8 cellular contexts compared by ENCODE assay signal in the genomic region with DNA sequence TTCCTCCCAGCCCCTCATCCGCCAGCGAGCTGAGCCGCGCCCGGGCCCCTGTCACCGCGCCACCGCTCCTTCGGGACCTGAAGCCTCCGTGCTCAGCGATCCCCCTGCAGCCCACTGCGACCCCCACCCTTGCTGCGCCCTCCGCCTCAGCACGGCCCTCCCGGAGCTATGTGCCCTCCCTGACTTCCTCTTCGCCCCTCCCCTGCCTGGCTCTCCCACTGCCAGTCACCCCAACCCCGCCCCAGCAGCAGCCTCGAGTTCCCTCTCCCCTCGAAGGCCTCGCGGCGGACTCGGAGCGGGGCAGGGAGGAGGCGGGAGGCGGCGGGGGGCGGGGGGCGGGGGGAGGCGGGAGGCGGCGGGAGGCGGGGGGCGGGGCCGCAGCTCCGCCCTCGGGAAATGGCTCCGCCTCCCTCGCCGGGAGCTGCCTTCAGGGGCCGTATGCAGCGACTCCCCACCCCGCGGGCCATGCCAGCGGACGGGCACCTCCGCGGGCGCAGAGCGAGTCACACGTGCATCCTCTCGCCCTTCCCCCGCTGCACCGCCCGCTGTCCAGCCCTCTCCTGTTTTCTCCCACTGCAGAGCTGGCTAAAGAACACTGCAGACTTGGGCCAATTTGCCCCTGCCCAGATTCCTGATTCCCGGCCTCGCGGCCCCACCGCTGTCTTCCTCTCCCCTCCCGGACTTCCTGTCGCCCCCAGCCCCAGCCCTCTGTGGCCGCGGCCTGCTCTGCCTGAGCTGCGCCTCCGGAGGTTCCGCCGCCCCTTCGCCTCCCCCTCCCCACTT. TPM values are rescaled to one million over a fixed set of nuclear protein-coding genes. Genes with fewer than 3 reads are reported as not detected.
DNase-seq lines count a peak whose midpoint lies in the region; ATAC-seq, FAIRE-seq and TF ChIP-seq lines count a peak whose summit lies in the region.

No MANE protein-coding gene starts in this region.

- H3K36me3 Mint-ChIP-seq in activated naive CD8-positive, alpha-beta T cell treated with anti-CD3 and anti-CD28 coated beads, Interleukin-2, amount 50 U/mL, for 24 hours (ENCODE audit: low read depth): no peaks in the 10 kb centered on the region

- H3K9me3 ChIP-seq in heart left ventricle (no peaks in the 10 kb centered on the region), tibial nerve (no peaks in the 10 kb centered on the region)

- TF ChIP-seq EP300 in tibial nerve (IDR thresholded peaks at IDR 0.05): peak; percentile 68 to 98

- H3K36me3 ChIP-seq in heart left ventricle: no peaks in the 10 kb centered on the region
- no peaks in the 10 kb centered on the region for H3K36me3 ChIP-seq in tibial nerve

- peak overlapping the region; percentile 78 to 100 (median 96) for H3K27ac ChIP-seq in heart left ventricle
- peak overlapping the region; percentile 96 to 100 (median 98) for H3K27ac ChIP-seq in tibial nerve

- H3K4me3 ChIP-seq in heart left ventricle: peak overlapping the region in 11 of 12 donors; percentile 46 to 76 (median 62)
- peak overlapping the region; percentile 49 to 72 (median 56) for H3K4me3 ChIP-seq in tibial nerve

- H3K4me3 Mint-ChIP-seq in activated naive CD8-positive, alpha-beta T cell treated with anti-CD3 and anti-CD28 coated beads, Interleukin-2, amount 50 U/mL, for 24 hours: peak overlapping the region; percentile 77

- TF ChIP-seq POLR2A in H54 (IDR thresholded peaks at IDR 0.05; ENCODE audit: low read depth, low read length) (peak; percentile 28; the same call in 1 of the 2 replicates), heart left ventricle (IDR thresholded peaks at IDR 0.05) (peak; percentile 12 to 60), tibial nerve (IDR thresholded peaks at IDR 0.05) (peak; percentile 75 to 91)

- peak; percentile 65 for FAIRE-seq in H54 (lab: Jason Lieb, UNC)

- TF ChIP-seq CTCF in heart left ventricle (IDR thresholded peaks at IDR 0.05) (no peak), tibial nerve (IDR thresholded peaks at IDR 0.05) (peak in 1 of 5 experiments; percentile 47)

- H3K4me1 ChIP-seq in heart left ventricle: peaks cover 3 to 50% (median 28%) of the 10 kb centered on the region in 12 donors
- peaks cover 0 to 52% (median 37%) of the 10 kb centered on the region in 4 donors for H3K4me1 ChIP-seq in tibial nerve

- H3K27me3 Mint-ChIP-seq in activated naive CD8-positive, alpha-beta T cell treated with anti-CD3 and anti-CD28 coated beads, Interleukin-2, amount 50 U/mL, for 24 hours: no peaks in the 10 kb centered on the region

- H3K27ac Mint-ChIP-seq in activated naive CD8-positive, alpha-beta T cell treated with anti-CD3 and anti-CD28 coated beads, Interleukin-2, amount 50 U/mL, for 24 hours: peak overlapping the region; percentile 78

- no peaks in the 10 kb centered on the region for H3K9me3 Mint-ChIP-seq in activated naive CD8-positive, alpha-beta T cell treated with anti-CD3 and anti-CD28 coated beads, Interleukin-2, amount 50 U/mL, for 24 hours

- DNase-seq in DMS79 (lab: John Stamatoyannopoulos, UW) (peak; percentile 40), H54 (ENCODE audit: insufficient read length, low spot score) (peak; percentile 97), NCI-H1092 treated with DMSO at 0.1 percent for 48 hours (lab: John Stamatoyannopoulos, UW) (peak; percentile 86), SW 1271 (lab: John Stamatoyannopoulos, UW) (peak; percentile 84 to 92), heart left ventricle (peak; percentile 90 to 95 (median 94)), pons (ENCODE audit: low spot score) (peak; percentile 93), tibial nerve (ENCODE audit: low spot score in 2 of 2) (peak; percentile 83 to 88)
- DNase-seq in activated naive CD8-positive, alpha-beta T cell treated with anti-CD3 and anti-CD28 coated beads, Interleukin-2, amount 50 U/mL, for 24 hours: peak; percentile 86

- H3K27me3 ChIP-seq in heart left ventricle (no peaks in the 10 kb centered on the region), tibial nerve (no peaks in the 10 kb centered on the region)

- WGBS in heart left ventricle, 4 donors: 2 to 6% (median 5%) methylated on average over 43 to 68 of the region's 69 CpGs
- WGBS in tibial nerve, 2 donors: 0 to 2% methylated on average over 36 to 48 of the region's 69 CpGs

- intact Hi-C loops in heart left ventricle (cut with DNase I): loop anchor here in 3 of 10 donors (2.0 kb wide), 1 partner anchor 29 kb away; a partner anchor contains a TSS

- peaks cover 31% of the 10 kb centered on the region for H3K4me1 Mint-ChIP-seq in activated naive CD8-positive, alpha-beta T cell treated with anti-CD3 and anti-CD28 coated beads, Interleukin-2, amount 50 U/mL, for 24 hours

- peak; percentile 94 for ATAC-seq in activated naive CD8-positive, alpha-beta T cell treated with anti-CD3 and anti-CD28 coated beads, Interleukin-2, amount 50 U/mL, for 24 hours
- ATAC-seq in heart left ventricle: peak; percentile 68 to 91 (median 89)

RNA-seq across cellular contexts. Expression of a gene that starts 29.1 kb away (rescaled TPM):
- total RNA-seq in heart left ventricle (10 to 100 TPM; 28.1 to 52.5 (median 36.7) TPM), tibial nerve (100 to 1,000 TPM in 1 of 4 donors, 10 to 100 TPM in 3; 66.6 to 123 (median 72.1) TPM)
- 10 to 100 TPM; 17.7 to 41.2 TPM for polyA plus RNA-seq in heart left ventricle

RNA-seq across cellular contexts. Expression of a gene that starts 32.7 kb away (rescaled TPM):
- 1 to 10 TPM in 5 of 9 donors, under 1 TPM in 4; 0.52 to 3.9 (median 1.3) TPM for total RNA-seq in heart left ventricle
- 1 to 10 TPM; 1.3 to 1.7 TPM for polyA plus RNA-seq in heart left ventricle
- total RNA-seq in tibial nerve: 10 to 100 TPM; 11.7 to 34.1 (median 17.6) TPM

Comparison
In these comparisons a context has a peak if more than half of its experiments do, and no peak if none do; other contexts are left out.
1. Peak in every context shown above with its lines: DNase-seq, ATAC-seq, H3K4me3 ChIP-seq and H3K27ac ChIP-seq.
2. DNase-seq: peak in every context shown above with its lines; median percentile 97 in H54; 94 in heart left ventricle; 93 in pons; 88 in SW 1271; 86 in NCI-H1092 treated with DMSO at 0.1 percent for 48 hours; 86 in activated naive CD8-positive, alpha-beta T cell treated with anti-CD3 and anti-CD28 coated beads, Interleukin-2, amount 50 U/mL, for 24 hours; 86 in tibial nerve; 40 in DMS79.
3. POLR2A ChIP-seq: peak in every context shown above with its lines; median percentile 83 in tibial nerve; 36 in heart left ventricle; 28 in H54.